In the genomic region with DNA sequence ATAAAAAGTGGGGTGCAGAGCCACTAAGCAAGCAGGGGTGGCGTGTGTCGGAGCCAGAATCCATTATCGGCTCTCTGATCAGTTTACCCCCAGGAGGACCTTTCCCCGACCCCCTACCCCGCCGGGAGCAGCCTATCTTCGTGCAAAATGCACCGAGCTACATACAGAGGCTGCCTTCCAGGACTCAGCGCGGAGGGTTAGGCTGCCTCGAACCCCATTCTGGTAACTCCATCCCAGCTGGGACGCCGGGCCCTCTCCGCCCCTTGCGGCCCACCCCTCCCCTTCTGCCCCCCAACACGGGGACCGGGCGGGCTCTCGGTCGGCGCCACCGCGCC, we compare ENCODE assay signal across 1 cellular context.
TF ChIP-seq lines count a peak whose summit lies in the region.

No MANE protein-coding gene starts in this region.

TF ChIP-seq in K562, 482 proteins besides CTCF, POLR2A, EP300 and RAD21:
- TF ChIP-seq, protein P1, sequence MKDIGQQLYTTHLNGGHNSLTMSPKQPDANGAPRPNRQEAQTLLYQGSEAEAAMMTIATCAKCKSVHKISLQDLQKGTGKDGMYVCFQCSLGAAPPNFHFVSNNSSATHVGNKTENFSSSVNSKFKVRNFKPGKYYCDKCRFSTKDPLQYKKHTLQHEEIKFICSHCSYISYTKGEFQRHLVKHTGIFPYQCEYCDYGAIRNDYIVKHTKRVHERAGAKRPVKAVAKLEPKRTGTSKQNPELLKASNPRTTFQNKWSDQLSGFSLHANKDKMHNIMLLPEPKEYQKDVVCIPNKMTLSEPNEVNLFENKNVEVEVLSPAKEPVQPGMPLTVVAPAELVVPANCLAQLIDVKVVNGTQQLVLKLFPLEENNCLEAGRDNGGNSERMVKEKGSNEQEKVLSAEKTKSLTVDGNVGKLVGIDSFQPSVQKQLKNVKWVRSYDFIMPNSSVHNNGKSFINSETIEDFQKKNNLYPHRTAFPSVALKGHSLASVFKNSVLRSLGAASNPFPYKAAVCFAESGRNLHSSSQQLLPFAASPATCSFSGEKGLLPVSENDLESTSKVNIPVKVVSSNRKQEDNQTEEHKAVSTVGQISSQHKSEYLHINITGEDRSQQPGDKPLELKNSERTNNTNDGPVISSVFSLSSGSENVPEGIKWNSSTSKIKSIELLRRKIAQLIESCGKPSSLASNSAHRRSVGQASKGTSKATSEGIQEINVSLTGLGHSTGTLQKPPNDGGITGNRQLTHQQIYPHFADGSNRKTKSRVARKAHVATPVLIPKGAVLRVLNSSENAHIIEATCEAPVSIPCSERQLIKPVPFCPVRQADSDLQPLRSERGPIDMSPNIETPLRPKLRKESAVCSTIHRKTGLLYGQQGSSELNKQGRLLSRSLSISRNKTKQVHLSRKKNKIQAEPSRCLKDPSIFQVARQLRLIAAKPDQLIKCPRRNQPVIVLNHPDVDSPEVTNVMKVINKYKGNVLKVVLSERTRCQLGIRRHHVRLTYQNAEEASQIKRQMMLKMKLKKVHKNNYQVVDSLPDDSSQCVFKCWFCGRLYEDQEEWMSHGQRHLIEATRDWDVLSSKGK (CRISPR knock-in tag; IDR thresholded peaks at IDR 0.05), result no peak
- TF ChIP-seq, protein P2, sequence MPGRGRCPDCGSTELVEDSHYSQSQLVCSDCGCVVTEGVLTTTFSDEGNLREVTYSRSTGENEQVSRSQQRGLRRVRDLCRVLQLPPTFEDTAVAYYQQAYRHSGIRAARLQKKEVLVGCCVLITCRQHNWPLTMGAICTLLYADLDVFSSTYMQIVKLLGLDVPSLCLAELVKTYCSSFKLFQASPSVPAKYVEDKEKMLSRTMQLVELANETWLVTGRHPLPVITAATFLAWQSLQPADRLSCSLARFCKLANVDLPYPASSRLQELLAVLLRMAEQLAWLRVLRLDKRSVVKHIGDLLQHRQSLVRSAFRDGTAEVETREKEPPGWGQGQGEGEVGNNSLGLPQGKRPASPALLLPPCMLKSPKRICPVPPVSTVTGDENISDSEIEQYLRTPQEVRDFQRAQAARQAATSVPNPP (IDR thresholded peaks at IDR 0.05; ENCODE audit: borderline replicate concordance, insufficient read depth, insufficient read length), result no peak
- no peak for TF ChIP-seq SAFB (IDR thresholded peaks at IDR 0.05; ENCODE audit: borderline replicate concordance, low read depth, low read length)
- TF ChIP-seq MYC (IDR thresholded peaks at IDR 0.05; ENCODE audit: low read depth, low read length), result no peak
- no peak for TF ChIP-seq MYC (CRISPR knock-in tag; IDR thresholded peaks at IDR 0.05; ENCODE audit: borderline replicate concordance, low read depth)
- TF ChIP-seq, protein P3, sequence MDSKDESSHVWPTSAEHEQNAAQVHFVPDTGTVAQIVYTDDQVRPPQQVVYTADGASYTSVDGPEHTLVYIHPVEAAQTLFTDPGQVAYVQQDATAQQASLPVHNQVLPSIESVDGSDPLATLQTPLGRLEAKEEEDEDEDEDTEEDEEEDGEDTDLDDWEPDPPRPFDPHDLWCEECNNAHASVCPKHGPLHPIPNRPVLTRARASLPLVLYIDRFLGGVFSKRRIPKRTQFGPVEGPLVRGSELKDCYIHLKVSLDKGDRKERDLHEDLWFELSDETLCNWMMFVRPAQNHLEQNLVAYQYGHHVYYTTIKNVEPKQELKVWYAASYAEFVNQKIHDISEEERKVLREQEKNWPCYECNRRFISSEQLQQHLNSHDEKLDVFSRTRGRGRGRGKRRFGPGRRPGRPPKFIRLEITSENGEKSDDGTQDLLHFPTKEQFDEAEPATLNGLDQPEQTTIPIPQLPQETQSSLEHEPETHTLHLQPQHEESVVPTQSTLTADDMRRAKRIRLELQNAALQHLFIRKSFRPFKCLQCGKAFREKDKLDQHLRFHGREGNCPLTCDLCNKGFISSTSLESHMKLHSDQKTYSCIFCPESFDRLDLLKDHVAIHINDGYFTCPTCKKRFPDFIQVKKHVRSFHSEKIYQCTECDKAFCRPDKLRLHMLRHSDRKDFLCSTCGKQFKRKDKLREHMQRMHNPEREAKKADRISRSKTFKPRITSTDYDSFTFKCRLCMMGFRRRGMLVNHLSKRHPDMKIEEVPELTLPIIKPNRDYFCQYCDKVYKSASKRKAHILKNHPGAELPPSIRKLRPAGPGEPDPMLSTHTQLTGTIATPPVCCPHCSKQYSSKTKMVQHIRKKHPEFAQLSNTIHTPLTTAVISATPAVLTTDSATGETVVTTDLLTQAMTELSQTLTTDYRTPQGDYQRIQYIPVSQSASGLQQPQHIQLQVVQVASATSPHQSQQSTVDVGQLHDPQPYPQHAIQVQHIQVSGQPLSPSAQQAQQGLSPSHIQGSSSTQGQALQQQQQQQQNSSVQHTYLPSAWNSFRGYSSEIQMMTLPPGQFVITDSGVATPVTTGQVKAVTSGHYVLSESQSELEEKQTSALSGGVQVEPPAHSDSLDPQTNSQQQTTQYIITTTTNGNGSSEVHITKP (IDR thresholded peaks at IDR 0.05; ENCODE audit: partially characterized antibody), result no peak
- TF ChIP-seq TAF1 (IDR thresholded peaks at IDR 0.05; ENCODE audit: control insufficient read depth, extremely low read depth, insufficient read depth, low read length, severe bottlenecking), result no peak
- TF ChIP-seq HMG20A (CRISPR knock-in tag; conservative IDR thresholded peaks at IDR 0.05), result no peak
- TF ChIP-seq BRF1 (IDR thresholded peaks at IDR 0.05; ENCODE audit: borderline replicate concordance, extremely low read depth, insufficient read length), result no peak
- TF ChIP-seq RBM25 (IDR thresholded peaks at IDR 0.05; ENCODE audit: low read depth, low read length, severe bottlenecking), result no peak
- TF ChIP-seq ZNF408 (CRISPR knock-in tag; IDR thresholded peaks at IDR 0.05; ENCODE audit: low read depth), result no peak
